19 cellular contexts compared by ENCODE assay signal in the genomic region with DNA sequence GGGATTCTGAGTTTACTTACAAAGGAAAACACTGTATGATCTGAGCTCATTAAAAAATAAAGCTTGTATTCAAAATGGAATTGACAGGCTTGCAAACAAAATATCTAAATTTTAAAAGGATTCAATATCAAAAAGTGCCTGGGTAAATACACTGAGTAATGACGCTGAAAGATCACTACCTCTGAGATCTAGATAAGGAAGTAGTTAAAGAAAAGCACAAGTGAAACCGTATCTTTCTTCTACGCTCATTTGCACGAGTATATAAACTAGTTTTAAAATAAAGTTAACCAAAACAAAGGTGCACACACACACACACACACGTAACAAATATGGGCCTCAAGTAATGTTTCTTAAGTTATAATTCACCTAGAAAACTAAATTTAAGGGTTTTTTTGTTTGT.
DNase-seq lines count a peak whose midpoint lies in the region; ATAC-seq, FAIRE-seq and TF ChIP-seq lines count a peak whose summit lies in the region.
"Had no signal": no experiment of that assay in that cellular context is flagged by ENCODE, and none has a peak within 500 bp of the region (broad histone marks: within the 10 kb centered on the region; RNA-seq: fewer than 3 reads in every experiment).

No MANE protein-coding gene starts in this region.

- H3K4me3 ChIP-seq in CD4-positive, CD25-positive, alpha-beta regulatory T cell (ENCODE audit: low read depth, low read length): no peak overlapping the region
- H3K4me3 ChIP-seq in HEK293 (ENCODE audit: low read depth, low read length): no peak overlapping the region
- H3K4me3 ChIP-seq in pancreas: no peak overlapping the region
- no peak overlapping the region for H3K4me3 ChIP-seq in mesendoderm (ENCODE audit: low read length)

- H3K23ac ChIP-seq in mesendoderm (ENCODE audit: low read length): no peak overlapping the region

- no peak overlapping the region for H3K9ac ChIP-seq in mesendoderm (ENCODE audit: low read length)

- H3K27ac Mint-ChIP-seq in CD4-positive, CD25-positive, alpha-beta regulatory T cell: peak overlapping the region in 2 of 3 donors; percentile 10 to 59
- H3K27ac Mint-ChIP-seq in memory B cell: no peak overlapping the region
- H3K27ac Mint-ChIP-seq: CD4-positive, alpha-beta T cell had no signal

- intact Hi-C loops in pancreas (cut with DNase I): no loop called here

- CTCF ChIA-PET in HEK293 (lab: Yijun Ruan, JAX): interaction anchor here (0.6 kb wide), 1 partner anchor 139 kb away, joined by 3 read pairs; no protein-coding TSS in a partner anchor

- no peak overlapping the region for H2BK5ac ChIP-seq in mesendoderm (ENCODE audit: low read length)

- no peak overlapping the region for H2BK15ac ChIP-seq in mesendoderm (replicated peaks; ENCODE audit: low read depth)

- no peaks in the 10 kb centered on the region for H3K79me2 ChIP-seq in mesendoderm (ENCODE audit: control insufficient read depth, insufficient read depth, low read length)

- no peak overlapping the region for H2BK120ac ChIP-seq in mesendoderm (ENCODE audit: low read depth, low read length)

- no peak overlapping the region for H3K56ac ChIP-seq in mesendoderm (ENCODE audit: low read length)

- peaks cover 15% of the 10 kb centered on the region for H3K4me1 ChIP-seq in CD4-positive, CD25-positive, alpha-beta regulatory T cell (ENCODE audit: control insufficient read depth, insufficient read depth, low read length, poor library complexity, severe bottlenecking)
- H3K4me1 ChIP-seq in HEK293 (ENCODE audit: control insufficient read depth, insufficient read depth, low read length) (no peaks in the 10 kb centered on the region), pancreas (no peaks in the 10 kb centered on the region), mesendoderm (ENCODE audit: control insufficient read depth, low read depth, low read length) (no peaks in the 10 kb centered on the region)

- H4K8ac ChIP-seq in mesendoderm (ENCODE audit: low read depth, low read length): no peak overlapping the region

- H3K36me3 ChIP-seq in CD4-positive, CD25-positive, alpha-beta regulatory T cell (ENCODE audit: control insufficient read depth, insufficient read depth, low read length): peaks cover 21% of the 10 kb centered on the region
- no peaks in the 10 kb centered on the region; a peak in 1 of 3 replicates for H3K36me3 ChIP-seq in HEK293 (ENCODE audit: control insufficient read depth in 2 of 2, insufficient read depth in 1 of 2, low read length in 2 of 2)
- no peaks in the 10 kb centered on the region for H3K36me3 ChIP-seq in pancreas
- no peaks in the 10 kb centered on the region for H3K36me3 ChIP-seq in mesendoderm (ENCODE audit: control insufficient read depth, insufficient read depth, low read length)

- no peaks in the 10 kb centered on the region for H3K79me1 ChIP-seq in mesendoderm (ENCODE audit: low read length)

- H4K5ac ChIP-seq in mesendoderm (ENCODE audit: low read length): no peak overlapping the region

- H3K18ac ChIP-seq in mesendoderm (ENCODE audit: low read length): no peak overlapping the region

- H3K9me3 Mint-ChIP-seq in CD4-positive, CD25-positive, alpha-beta regulatory T cell: peaks cover 0 to 3% (median 0%) of the 10 kb centered on the region in 7 donors
- no peaks in the 10 kb centered on the region for H3K9me3 Mint-ChIP-seq in memory B cell
- H3K9me3 Mint-ChIP-seq: CD4-positive, alpha-beta T cell had no signal

- no peak overlapping the region for H3K4me3 Mint-ChIP-seq in CD4-positive, CD25-positive, alpha-beta regulatory T cell
- no peak overlapping the region for H3K4me3 Mint-ChIP-seq in memory B cell
- H3K4me3 Mint-ChIP-seq: CD4-positive, alpha-beta T cell had no signal

- POLR2A ChIA-PET in HEK293 (lab: Yijun Ruan, JAX): no interaction called here

- no peak overlapping the region for H2AK5ac ChIP-seq in mesendoderm (ENCODE audit: low read length)

- no peak overlapping the region for H3K4me2 ChIP-seq in mesendoderm (ENCODE audit: low read length)

- FAIRE-seq in pancreas (lab: Jason Lieb, UNC): no peak
- FAIRE-seq: HepG2, RCC 7860 had no signal

- TF ChIP-seq CTCF in HEK293 (tag by site-specific recombination; IDR thresholded peaks at IDR 0.05) (no peak), pancreas (IDR thresholded peaks at IDR 0.05) (no peak)

- H3K27me3 Mint-ChIP-seq in CD4-positive, CD25-positive, alpha-beta regulatory T cell: no peaks in the 10 kb centered on the region
- H3K27me3 Mint-ChIP-seq in memory B cell: no peaks in the 10 kb centered on the region
- H3K27me3 Mint-ChIP-seq: CD4-positive, alpha-beta T cell had no signal

- H3K4ac ChIP-seq in mesendoderm (ENCODE audit: low read depth, low read length): no peak overlapping the region

- no peaks in the 10 kb centered on the region for H3K27me3 ChIP-seq in CD4-positive, CD25-positive, alpha-beta regulatory T cell (ENCODE audit: control insufficient read depth, insufficient read depth, low read length)
- H3K27me3 ChIP-seq in pancreas (no peaks in the 10 kb centered on the region), mesendoderm (ENCODE audit: insufficient read depth, low read length, poor library complexity) (no peaks in the 10 kb centered on the region)

- peaks cover 28 to 45% (median 42%) of the 10 kb centered on the region in 4 donors for H3K4me1 Mint-ChIP-seq in CD4-positive, CD25-positive, alpha-beta regulatory T cell
- peaks cover 23% of the 10 kb centered on the region for H3K4me1 Mint-ChIP-seq in memory B cell

- peaks cover 57% of the 10 kb centered on the region for H3K36me3 Mint-ChIP-seq in CD4-positive, CD25-positive, alpha-beta regulatory T cell
- H3K36me3 Mint-ChIP-seq in memory B cell: peaks cover 52% of the 10 kb centered on the region

- ATAC-seq in CD4-positive, CD25-positive, alpha-beta regulatory T cell (ENCODE audit: low read depth in 2 of 2): no peak
- peak; percentile 59 for ATAC-seq in memory B cell (ENCODE audit: low read depth)
- ATAC-seq in GM21423 (IDR thresholded peaks at IDR 0.05; ENCODE audit: unreplicated experiment): no peak
- ATAC-seq in pancreas: no peak
- ATAC-seq: HepG2 had no signal

- H3K9me3 ChIP-seq in CD4-positive, CD25-positive, alpha-beta regulatory T cell (ENCODE audit: control insufficient read depth in 2 of 2, low read length in 2 of 2): no peaks in the 10 kb centered on the region
- H3K9me3 ChIP-seq in HEK293 (ENCODE audit: control insufficient read depth, insufficient read depth, low read depth, low read length) (no peaks in the 10 kb centered on the region), pancreas (no peaks in the 10 kb centered on the region)

- H3K27ac ChIP-seq in CD4-positive, CD25-positive, alpha-beta regulatory T cell (ENCODE audit: insufficient read depth, low read length, poor library complexity, severe bottlenecking): no peak overlapping the region
- no peak overlapping the region for H3K27ac ChIP-seq in HEK293 (ENCODE audit: extremely low read depth, low read depth, low read length)
- no peak overlapping the region for H3K27ac ChIP-seq in pancreas
- no peak overlapping the region for H3K27ac ChIP-seq in mesendoderm (ENCODE audit: low read depth, low read length)

- DNase-seq in CD4-positive, CD25-positive, alpha-beta regulatory T cell: no peak
- DNase-seq in NOMO-1 treated with dmso at 0.1 percent for 144 hours (lab: John Stamatoyannopoulos, UW; ENCODE audit: unreplicated experiment): peak; percentile 20
- DNase-seq in memory B cell (ENCODE audit: low spot score in 2 of 2): no peak
- DNase-seq in RKO (ENCODE audit: low spot score): no peak
- DNase-seq in pancreas: no peak
- DNase-seq in mesendoderm: no peak
- DNase-seq: CD4-positive, alpha-beta T cell; EL; GOT3; KG1; NCI-H1105 treated with DMSO at 0.1 percent for 48 hours; NCI-H187; NCI-H2171; NCI-H446 treated with DMSO at 0.1 percent for 48 hours; SHP77 had no signal

- 86 to 87% methylated on average over 5 of the region's 5 CpGs for WGBS in pancreas, 2 donors
- no CpG with 5 or more reads among the region's 5 CpGs for WGBS in mesendoderm (ENCODE audit: extremely low coverage, insufficient coverage, low lambda C conversion rate)

TF ChIP-seq in HEK293, 187 proteins besides CTCF, POLR2A, EP300 and RAD21 (continues in another document):
- TF ChIP-seq ZNF785 (tag by site-specific recombination; IDR thresholded peaks at IDR 0.05) (no peak), ZNF473 (tag by site-specific recombination; IDR thresholded peaks at IDR 0.05) (no peak), FEZF1 (tag by site-specific recombination; IDR thresholded peaks at IDR 0.05) (0 out of 2 replicates have a peak, but pooled peaks have one; percentile 7), ZNF664 (tag by site-specific recombination; IDR thresholded peaks at IDR 0.05) (no peak), MZF1 (tag by site-specific recombination; IDR thresholded peaks at IDR 0.05; ENCODE audit: borderline replicate concordance) (peak; percentile 25; the same call in 1 of the 2 replicates), ZFHX2 (tag by site-specific recombination; conservative IDR thresholded peaks at IDR 0.05) (no peak), KLF1 (tag by site-specific recombination; IDR thresholded peaks at IDR 0.05) (no peak), ZNF121 (tag by site-specific recombination; IDR thresholded peaks at IDR 0.05) (no peak)
- TF ChIP-seq, protein P1, sequence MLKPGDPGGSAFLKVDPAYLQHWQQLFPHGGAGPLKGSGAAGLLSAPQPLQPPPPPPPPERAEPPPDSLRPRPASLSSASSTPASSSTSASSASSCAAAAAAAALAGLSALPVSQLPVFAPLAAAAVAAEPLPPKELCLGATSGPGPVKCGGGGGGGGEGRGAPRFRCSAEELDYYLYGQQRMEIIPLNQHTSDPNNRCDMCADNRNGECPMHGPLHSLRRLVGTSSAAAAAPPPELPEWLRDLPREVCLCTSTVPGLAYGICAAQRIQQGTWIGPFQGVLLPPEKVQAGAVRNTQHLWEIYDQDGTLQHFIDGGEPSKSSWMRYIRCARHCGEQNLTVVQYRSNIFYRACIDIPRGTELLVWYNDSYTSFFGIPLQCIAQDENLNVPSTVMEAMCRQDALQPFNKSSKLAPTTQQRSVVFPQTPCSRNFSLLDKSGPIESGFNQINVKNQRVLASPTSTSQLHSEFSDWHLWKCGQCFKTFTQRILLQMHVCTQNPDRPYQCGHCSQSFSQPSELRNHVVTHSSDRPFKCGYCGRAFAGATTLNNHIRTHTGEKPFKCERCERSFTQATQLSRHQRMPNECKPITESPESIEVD (tag by site-specific recombination; IDR thresholded peaks at IDR 0.05): peak; percentile 52
- TF ChIP-seq, protein P2, sequence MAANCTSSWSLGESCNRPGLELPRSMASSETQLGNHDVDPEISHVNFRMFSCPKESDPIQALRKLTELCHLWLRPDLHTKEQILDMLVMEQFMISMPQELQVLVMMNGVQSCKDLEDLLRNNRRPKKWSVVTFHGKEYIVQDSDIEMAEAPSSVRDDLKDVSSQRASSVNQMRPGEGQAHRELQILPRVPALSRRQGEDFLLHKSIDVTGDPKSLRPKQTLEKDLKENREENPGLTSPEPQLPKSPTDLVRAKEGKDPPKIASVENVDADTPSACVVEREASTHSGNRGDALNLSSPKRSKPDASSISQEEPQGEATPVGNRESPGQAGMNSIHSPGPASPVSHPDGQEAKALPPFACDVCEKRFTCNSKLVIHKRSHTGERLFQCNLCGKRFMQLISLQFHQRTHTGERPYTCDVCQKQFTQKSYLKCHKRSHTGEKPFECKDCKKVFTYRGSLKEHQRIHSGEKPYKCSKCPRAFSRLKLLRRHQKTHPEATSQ (tag by site-specific recombination; IDR thresholded peaks at IDR 0.05): no peak
